Comparison of ENCODE assay signal across 8 cellular contexts in the genomic region with DNA sequence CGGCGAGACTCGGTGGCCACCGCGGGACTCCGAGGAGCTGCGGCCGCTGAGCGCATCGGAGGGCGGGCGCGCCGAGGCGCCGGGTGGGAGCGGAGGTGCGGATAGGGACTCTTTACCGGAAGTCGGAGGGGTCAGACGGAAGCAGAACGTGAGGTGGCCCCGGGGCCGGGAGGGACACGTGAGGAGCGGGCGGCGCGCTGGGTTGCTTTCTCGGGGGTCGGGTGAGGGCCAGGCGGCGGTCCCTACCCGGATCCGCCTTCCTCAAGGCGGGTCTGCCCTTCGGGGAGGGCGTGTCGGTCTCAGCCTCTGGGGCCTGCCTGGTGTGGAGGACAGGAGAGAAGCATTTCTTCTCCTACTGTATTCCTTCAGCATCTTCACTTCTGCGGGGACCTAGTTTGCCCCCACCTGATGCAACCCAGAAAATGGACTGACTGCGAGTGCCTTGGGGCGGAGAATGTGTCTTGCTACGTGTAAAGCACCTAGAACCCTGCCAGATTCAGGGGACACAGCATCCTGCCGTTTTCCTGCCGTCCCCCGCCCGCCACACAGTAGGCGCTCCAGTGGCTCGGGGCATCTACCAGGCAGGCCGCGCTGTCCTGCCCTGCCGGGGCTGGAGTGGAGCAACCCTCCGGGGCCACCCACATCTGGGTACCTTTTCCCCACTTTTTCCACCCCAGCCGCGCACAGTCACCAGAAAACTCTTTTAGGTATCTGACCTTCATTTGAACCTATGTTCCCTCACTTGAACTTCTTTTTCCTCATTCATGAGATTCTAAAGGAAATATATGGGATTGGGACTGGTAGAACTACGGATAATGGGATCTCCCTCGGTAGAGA. TPM values are rescaled to one million over a fixed set of nuclear protein-coding genes. Genes with fewer than 3 reads are reported as not detected.
DNase-seq lines count a peak whose midpoint lies in the region; ATAC-seq, FAIRE-seq and TF ChIP-seq lines count a peak whose summit lies in the region.

No MANE protein-coding gene starts in this region.

- DNase-seq in AG08396 (ENCODE audit: low spot score) (peak; percentile 95), NCI-H345 (lab: John Stamatoyannopoulos, UW) (peak; percentile 92), cerebellar cortex (ENCODE audit: low spot score) (peak; percentile 87), keratinocyte (ENCODE audit: low read depth, low spot score) (no peak)
- DNase-seq in activated CD4-positive, CD25-positive, alpha-beta regulatory T cell treated with anti-CD3 and anti-CD28 coated beads, Interleukin-2, amount 50 U/mL, for 72 hours: peak; percentile 87
- peak; percentile 85 for DNase-seq in stimulated activated CD4-positive, alpha-beta T cell treated with anti-CD3 and anti-CD28 coated beads, Interleukin-12 subunit alpha, Interleukin-12 subunit beta, amount 100 ng/mL, for 4 hours

- no peaks in the 10 kb centered on the region for H3K36me3 ChIP-seq in keratinocyte (ENCODE audit: control insufficient read depth in 2 of 2, extremely low read depth in 1 of 2, insufficient read depth in 2 of 2, low read length in 2 of 2)

- peak overlapping the region; percentile 94 for H3K4me2 ChIP-seq in keratinocyte (ENCODE audit: control insufficient read depth, extremely low read depth, insufficient read depth, low read depth, low read length)

- H3K9ac ChIP-seq in keratinocyte (ENCODE audit: control insufficient read depth, extremely low read depth, insufficient read depth, low read length): peak overlapping the region; percentile 92

- ATAC-seq in HG03159 (IDR thresholded peaks at IDR 0.05; ENCODE audit: unreplicated experiment): peak; percentile 68

- peaks cover 26% of the 10 kb centered on the region for H3K4me1 ChIP-seq in keratinocyte (ENCODE audit: control insufficient read depth, extremely low read depth, insufficient read depth, low read length)

- FAIRE-seq in keratinocyte (lab: Jason Lieb, UNC): no peak

- peaks cover 16% of the 10 kb centered on the region for H4K20me1 ChIP-seq in keratinocyte (ENCODE audit: control insufficient read depth, extremely low read depth, insufficient read depth, low read length)

- H3K79me2 ChIP-seq in keratinocyte (ENCODE audit: control insufficient read depth, insufficient read depth, low read length): peaks cover 41% of the 10 kb centered on the region

- no peaks in the 10 kb centered on the region for H3K27me3 ChIP-seq in keratinocyte (ENCODE audit: control insufficient read depth, extremely low read depth, insufficient read depth, low read length)

- TF ChIP-seq POLR2A in GM18951 (IDR thresholded peaks at IDR 0.05; ENCODE audit: extremely low read depth, insufficient read depth, insufficient read length): peak; percentile 93

- H2AFZ ChIP-seq in keratinocyte (ENCODE audit: control insufficient read depth, low read length): peak overlapping the region; percentile 91

- in situ Hi-C loops in GM18951 (cut with MboI; ENCODE audit: low sequenced_read_pairs, unreplicated experiment): no loop called here

- H3K9me3 ChIP-seq in keratinocyte (ENCODE audit: control insufficient read depth, low read depth, low read length): no peaks in the 10 kb centered on the region

- peaks cover 3% of the 10 kb centered on the region for H3K9me1 ChIP-seq in keratinocyte (ENCODE audit: control insufficient read depth, extremely low read depth, insufficient read depth, low read length)

- H3K27ac ChIP-seq in keratinocyte (ENCODE audit: control insufficient read depth, insufficient read depth, low read length): peak overlapping the region; percentile 88

- TF ChIP-seq CTCF in keratinocyte (optimal IDR thresholded peaks at IDR 0.05 in 1 of 3, IDR thresholded peaks at IDR 0.05 in 1 of 3, conservative IDR thresholded peaks at IDR 0.05 in 1 of 3; ENCODE audit: extremely low read depth in 1 of 3, insufficient read depth in 2 of 3, low read length in 3 of 3): no peak

- dilution Hi-C loops in keratinocyte (cut with MboI; ENCODE audit: extremely low pct_ligation_motif_present, low sequenced_read_pairs): no loop called here

- H3K4me3 ChIP-seq in keratinocyte (ENCODE audit: control insufficient read depth in 2 of 3, extremely low read depth in 1 of 3, insufficient read depth in 2 of 3, low read depth in 1 of 3, low read length in 3 of 3): peak overlapping the region; percentile 79 to 94 (median 87)

RNA-seq across cellular contexts. Expression of a gene that starts 0.6 kb away (rescaled TPM):
- 16.9 to 24.1 TPM (median 19.6 TPM) in 3 replicates for polyA plus RNA-seq in keratinocyte
- polyA plus RNA-seq in keratinocyte (2011; ENCODE audit: low read depth): 47.9 TPM
- polyA plus RNA-seq in keratinocyte (2011; cell fraction: cytosol; rRNA removed): 18.1 and 21.8 TPM in 2 replicates
- 90.8 and 103 TPM in 2 replicates for polyA plus RNA-seq in keratinocyte (2011; cell fraction: nucleus; rRNA removed)
- polyA plus RNA-seq in keratinocyte (2012; ENCODE audit: low replicate concordance): 30.8 and 36.4 TPM in 2 replicates
- 44.8 to 88.9 TPM (median 88.4 TPM) in 3 replicates for polyA minus RNA-seq in keratinocyte
- 33.0 TPM for polyA minus RNA-seq in keratinocyte (2011; cell fraction: cytosol; rRNA and poly(A)+ RNA removed)
- polyA minus RNA-seq in keratinocyte (2011; cell fraction: nucleus; rRNA and poly(A)+ RNA removed): 51.6 and 92.2 TPM in 2 replicates
